ENCODE assay signal across 9 cellular contexts in the genomic region with DNA sequence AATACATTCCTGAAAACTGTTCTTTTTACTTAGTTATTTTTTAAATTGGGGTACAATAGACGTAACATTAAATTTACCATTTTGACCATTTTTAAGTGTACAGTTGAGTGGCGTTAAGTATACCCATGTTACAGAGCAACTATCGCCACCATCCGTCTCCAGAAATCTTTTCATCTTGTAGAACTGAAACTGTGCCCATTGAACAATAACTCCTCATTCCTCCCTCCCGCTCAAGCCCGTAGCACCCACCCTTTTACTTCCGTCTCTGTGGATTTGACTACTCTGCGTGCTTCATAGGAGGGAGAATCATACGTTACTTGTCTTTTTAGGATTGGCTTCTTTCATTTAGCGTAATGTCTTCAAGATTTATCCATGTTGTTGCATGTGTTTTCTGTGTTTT. TPM values are rescaled to one million over a fixed set of nuclear protein-coding genes. Genes with fewer than 3 reads are reported as not detected.
DNase-seq lines count a peak whose midpoint lies in the region; ATAC-seq lines count a peak whose summit lies in the region.
"Had no signal": no experiment of that assay in that cellular context is flagged by ENCODE, and none has a peak within 500 bp of the region (broad histone marks: within the 10 kb centered on the region; RNA-seq: fewer than 3 reads in every experiment).

No MANE protein-coding gene starts in this region.

- H3K27me3 Mint-ChIP-seq in activated naive CD4-positive, alpha-beta T cell treated with anti-CD3 and anti-CD28 coated beads, Interleukin-2, amount 50 U/mL, for 24 hours: no peaks in the 10 kb centered on the region
- H3K27me3 Mint-ChIP-seq in activated T-helper 2 cell treated with anti-CD3 and anti-CD28 coated beads, Interferon-gamma antibody, Interleukin-2, Interleukin-4, amounts not matched to agents 10 μg/mL and 5 μg/mL and 100 μg/mL, durations not matched to agents 14 hours and 24 hours and 36 hours (ENCODE audit: low read depth): no peaks in the 10 kb centered on the region
- no peaks in the 10 kb centered on the region for H3K27me3 Mint-ChIP-seq in stimulated activated naive CD8-positive, alpha-beta T cell treated with anti-CD3 and anti-CD28 coated beads, Interleukin-15, amount 100 ng/mL, for 72 hours

- peak overlapping the region; percentile 99 for H3K27ac Mint-ChIP-seq in activated naive CD4-positive, alpha-beta T cell treated with anti-CD3 and anti-CD28 coated beads, Interleukin-2, amount 50 U/mL, for 24 hours
- H3K27ac Mint-ChIP-seq in activated T-helper 2 cell treated with anti-CD3 and anti-CD28 coated beads, Interferon-gamma antibody, Interleukin-2, Interleukin-4, amounts not matched to agents 10 μg/mL and 5 μg/mL and 100 μg/mL, durations not matched to agents 14 hours and 24 hours and 36 hours: peak overlapping the region; percentile 98
- H3K27ac Mint-ChIP-seq in stimulated activated naive CD8-positive, alpha-beta T cell treated with anti-CD3 and anti-CD28 coated beads, Interleukin-15, amount 100 ng/mL, for 72 hours: peak overlapping the region; percentile 89 to 91

- DNase-seq in activated naive CD4-positive, alpha-beta T cell treated with Interleukin-2 at 50 U/mL for 16 hours: no peak
- no peak for DNase-seq in activated T-helper 2 cell treated with anti-CD3 and anti-CD28 coated beads, Interferon-gamma antibody, Interleukin-2, Interleukin-4, amounts not matched to agents 10 μg/mL and 5 μg/mL and 100 μg/mL, durations not matched to agents 14 hours and 24 hours and 36 hours (ENCODE audit: low spot score)
- no peak for DNase-seq in stimulated activated naive CD8-positive, alpha-beta T cell treated with anti-CD3 and anti-CD28 coated beads, Interleukin-15, amount 100 ng/mL, for 72 hours
- DNase-seq in NCI-H2081 (lab: John Stamatoyannopoulos, UW) (no peak), NCI-H2107 (lab: John Stamatoyannopoulos, UW) (no peak)
- DNase-seq: NCI-H187 treated with DMSO at 0.1 percent for 48 hours had no signal

- peaks cover 18% of the 10 kb centered on the region for H3K36me3 Mint-ChIP-seq in activated naive CD4-positive, alpha-beta T cell treated with anti-CD3 and anti-CD28 coated beads, Interleukin-2, amount 50 U/mL, for 24 hours
- peaks cover 24% of the 10 kb centered on the region for H3K36me3 Mint-ChIP-seq in activated T-helper 2 cell treated with anti-CD3 and anti-CD28 coated beads, Interferon-gamma antibody, Interleukin-2, Interleukin-4, amounts not matched to agents 10 μg/mL and 5 μg/mL and 100 μg/mL, durations not matched to agents 14 hours and 24 hours and 36 hours (ENCODE audit: low read depth)

- intact Hi-C loops in activated T-helper 2 cell treated with anti-CD3 and anti-CD28 coated beads, Interferon-gamma antibody, Interleukin-2, Interleukin-4, amounts not matched to agents 10 μg/mL and 5 μg/mL and 100 μg/mL, durations not matched to agents 14 hours and 24 hours and 36 hours (cut with micrococcal nuclease): loop anchor here (5.0 kb wide), 1 partner anchor 404 kb away; no protein-coding TSS in a partner anchor

- ATAC-seq in HG03196 (IDR thresholded peaks at IDR 0.05; ENCODE audit: unreplicated experiment) (peak; percentile 25), GM18867 (IDR thresholded peaks at IDR 0.05; ENCODE audit: unreplicated experiment) (no peak)
- no peak for ATAC-seq in stimulated activated naive CD8-positive, alpha-beta T cell treated with anti-CD3 and anti-CD28 coated beads, Interleukin-15, amount 100 ng/mL, for 72 hours

- no peaks in the 10 kb centered on the region for H3K9me3 Mint-ChIP-seq in activated naive CD4-positive, alpha-beta T cell treated with anti-CD3 and anti-CD28 coated beads, Interleukin-2, amount 50 U/mL, for 24 hours
- no peaks in the 10 kb centered on the region for H3K9me3 Mint-ChIP-seq in activated T-helper 2 cell treated with anti-CD3 and anti-CD28 coated beads, Interferon-gamma antibody, Interleukin-2, Interleukin-4, amounts not matched to agents 10 μg/mL and 5 μg/mL and 100 μg/mL, durations not matched to agents 14 hours and 24 hours and 36 hours
- peaks cover 0 to 6% of the 10 kb centered on the region in 2 donors for H3K9me3 Mint-ChIP-seq in stimulated activated naive CD8-positive, alpha-beta T cell treated with anti-CD3 and anti-CD28 coated beads, Interleukin-15, amount 100 ng/mL, for 72 hours

- H3K4me3 Mint-ChIP-seq in activated naive CD4-positive, alpha-beta T cell treated with anti-CD3 and anti-CD28 coated beads, Interleukin-2, amount 50 U/mL, for 24 hours: peak overlapping the region; percentile 83
- H3K4me3 Mint-ChIP-seq in activated T-helper 2 cell treated with anti-CD3 and anti-CD28 coated beads, Interferon-gamma antibody, Interleukin-2, Interleukin-4, amounts not matched to agents 10 μg/mL and 5 μg/mL and 100 μg/mL, durations not matched to agents 14 hours and 24 hours and 36 hours (ENCODE audit: low read depth): peak overlapping the region; percentile 71
- H3K4me3 Mint-ChIP-seq in stimulated activated naive CD8-positive, alpha-beta T cell treated with anti-CD3 and anti-CD28 coated beads, Interleukin-15, amount 100 ng/mL, for 72 hours: peak overlapping the region; percentile 75 to 78

- H3K4me1 Mint-ChIP-seq in activated naive CD4-positive, alpha-beta T cell treated with anti-CD3 and anti-CD28 coated beads, Interleukin-2, amount 50 U/mL, for 24 hours: peaks cover 94% of the 10 kb centered on the region
- peaks cover 81% of the 10 kb centered on the region for H3K4me1 Mint-ChIP-seq in activated T-helper 2 cell treated with anti-CD3 and anti-CD28 coated beads, Interferon-gamma antibody, Interleukin-2, Interleukin-4, amounts not matched to agents 10 μg/mL and 5 μg/mL and 100 μg/mL, durations not matched to agents 14 hours and 24 hours and 36 hours (ENCODE audit: low read depth)
- H3K4me1 Mint-ChIP-seq in stimulated activated naive CD8-positive, alpha-beta T cell treated with anti-CD3 and anti-CD28 coated beads, Interleukin-15, amount 100 ng/mL, for 72 hours: peaks cover 94% of the 10 kb centered on the region

RNA-seq across cellular contexts. Expression of a gene that starts 55.3 kb away (rescaled TPM):
- 28.1 and 29.7 TPM in 2 replicates for total RNA-seq in activated T-helper 2 cell treated with anti-CD3 and anti-CD28 coated beads, Interferon-gamma antibody, Interleukin-2, Interleukin-4, amounts not matched to agents 10 μg/mL and 5 μg/mL and 100 μg/mL, durations not matched to agents 14 hours and 24 hours and 36 hours
